ENCODE assay signal across 9 cellular contexts in genomic region chr12:102927220-102927619, GRCh38. TPM values are rescaled to one million over a fixed set of nuclear protein-coding genes. Genes with fewer than 3 reads are reported as not detected.
"Had no signal": no experiment of that assay in that cellular context is flagged by ENCODE, and none has a peak within 500 bp of the region (broad histone marks: within the 10 kb centered on the region; RNA-seq: fewer than 3 reads in every experiment).

No MANE protein-coding gene starts in this region.

- ATAC-seq: GM23338 had no signal

- H3K4me2 ChIP-seq: GM23338 had no signal

- H3K9me3 Mint-ChIP-seq: IgD-negative memory B cell had no signal

- H3K4me1 Mint-ChIP-seq: IgD-negative memory B cell had no signal

- DNase-seq: H9, HCEC 1CT, KBM-7 had no signal

- H3K4me3 ChIP-seq: GM23338 had no signal

- FAIRE-seq: H1, H54, HTR-8/SVneo had no signal

- H2AFZ ChIP-seq: GM23338 had no signal

- H3K36me3 Mint-ChIP-seq: IgD-negative memory B cell had no signal

- H3K4me3 Mint-ChIP-seq: GM23338, H9, IgD-negative memory B cell had no signal

- H3K27ac Mint-ChIP-seq: GM23338, H9, IgD-negative memory B cell had no signal

RNA-seq across cellular contexts. Expression of gene PAH, which starts 10.2 kb away (rescaled TPM):
- total RNA-seq: HT-29 had no signal
- polyA plus RNA-seq: IgD-negative memory B cell had no signal

RNA-seq across cellular contexts. Expression of gene ASCL1, which starts 30.3 kb away (rescaled TPM):
- total RNA-seq: GM23338, H1, H9, HT-29 had no signal
- polyA plus RNA-seq: IgD-negative memory B cell had no signal
